1 cellular context compared by ENCODE assay signal in the genomic region with DNA sequence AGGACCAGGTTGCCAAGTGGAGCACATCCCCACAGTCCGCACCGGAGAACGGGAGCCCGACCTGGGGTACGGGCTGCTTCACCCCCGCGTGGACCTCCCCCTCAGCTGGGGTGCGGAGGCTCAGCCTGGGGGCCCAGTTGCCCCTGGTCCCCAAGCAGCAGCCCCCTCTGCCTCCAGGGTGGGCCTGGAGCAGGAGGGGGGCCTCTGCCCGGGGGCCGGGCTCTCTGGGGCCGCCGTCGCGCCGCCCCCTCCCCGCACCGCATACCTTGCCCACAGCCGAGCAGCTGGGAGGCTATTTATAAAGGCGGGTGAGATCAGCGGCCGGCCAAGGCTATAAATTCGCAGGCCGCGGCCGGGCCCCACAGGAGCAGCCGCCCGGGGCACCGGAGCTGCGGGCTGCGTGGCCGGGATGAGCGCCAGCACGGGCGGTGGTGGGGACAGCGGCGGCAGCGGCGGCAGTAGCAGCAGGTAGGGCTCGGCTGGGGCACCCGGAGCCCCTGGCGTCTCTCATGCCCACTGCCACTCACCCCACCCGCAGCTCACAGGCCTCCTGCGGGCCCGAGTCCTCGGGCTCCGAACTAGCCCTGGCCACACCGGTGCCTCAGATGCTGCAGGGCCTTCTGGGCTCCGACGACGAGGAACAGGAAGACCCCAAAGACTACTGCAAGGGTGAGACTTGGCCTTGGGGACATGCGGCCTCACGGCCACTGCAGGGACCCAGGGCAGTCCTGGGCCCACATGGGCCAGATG.
TF ChIP-seq lines count a peak whose summit lies in the region.

Gene SRPK3 (plus strand): TSS at position 364 of the 750 bp plus-strand sequence. CDS start 46 bp downstream, at position 410.

TF ChIP-seq in GM12878, 131 proteins besides CTCF, POLR2A, EP300 and RAD21:
- TF ChIP-seq ETV6 (conservative IDR thresholded peaks at IDR 0.05 in 1 of 2, IDR thresholded peaks at IDR 0.05 in 1 of 2; ENCODE audit: borderline replicate concordance in 1 of 2, low read depth in 1 of 2) (no peak), KLF5 (IDR thresholded peaks at IDR 0.05; ENCODE audit: partially characterized antibody) (no peak), ZNF217 (IDR thresholded peaks at IDR 0.05) (no peak), POLR2AphosphoS2 (IDR thresholded peaks at IDR 0.05; ENCODE audit: low read depth, low read length) (no peak), ZNF592 (IDR thresholded peaks at IDR 0.05) (no peak), TCF12 (IDR thresholded peaks at IDR 0.05; ENCODE audit: low read depth, low read length) (no peak), CREM (IDR thresholded peaks at IDR 0.05; ENCODE audit: low read depth) (no peak), ZNF384 (IDR thresholded peaks at IDR 0.05; ENCODE audit: borderline replicate concordance, low read depth, low read length) (no peak), MLLT1 (IDR thresholded peaks at IDR 0.05) (no peak), ZSCAN29 (IDR thresholded peaks at IDR 0.05) (no peak), HDAC2 (IDR thresholded peaks at IDR 0.05) (no peak), SIN3A (IDR thresholded peaks at IDR 0.05; ENCODE audit: low read depth, low read length) (no peak), NR2C2 (IDR thresholded peaks at IDR 0.05; ENCODE audit: borderline replicate concordance, control insufficient read depth, insufficient read length, low read depth) (no peak), GABPA (IDR thresholded peaks at IDR 0.05; ENCODE audit: low read depth) (no peak)
- TF ChIP-seq, protein P1, sequence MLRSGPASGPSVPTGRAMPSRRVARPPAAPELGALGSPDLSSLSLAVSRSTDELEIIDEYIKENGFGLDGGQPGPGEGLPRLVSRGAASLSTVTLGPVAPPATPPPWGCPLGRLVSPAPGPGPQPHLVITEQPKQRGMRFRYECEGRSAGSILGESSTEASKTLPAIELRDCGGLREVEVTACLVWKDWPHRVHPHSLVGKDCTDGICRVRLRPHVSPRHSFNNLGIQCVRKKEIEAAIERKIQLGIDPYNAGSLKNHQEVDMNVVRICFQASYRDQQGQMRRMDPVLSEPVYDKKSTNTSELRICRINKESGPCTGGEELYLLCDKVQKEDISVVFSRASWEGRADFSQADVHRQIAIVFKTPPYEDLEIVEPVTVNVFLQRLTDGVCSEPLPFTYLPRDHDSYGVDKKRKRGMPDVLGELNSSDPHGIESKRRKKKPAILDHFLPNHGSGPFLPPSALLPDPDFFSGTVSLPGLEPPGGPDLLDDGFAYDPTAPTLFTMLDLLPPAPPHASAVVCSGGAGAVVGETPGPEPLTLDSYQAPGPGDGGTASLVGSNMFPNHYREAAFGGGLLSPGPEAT (IDR thresholded peaks at IDR 0.05; ENCODE audit: low read depth) = no peak
- TF ChIP-seq, protein P2, sequence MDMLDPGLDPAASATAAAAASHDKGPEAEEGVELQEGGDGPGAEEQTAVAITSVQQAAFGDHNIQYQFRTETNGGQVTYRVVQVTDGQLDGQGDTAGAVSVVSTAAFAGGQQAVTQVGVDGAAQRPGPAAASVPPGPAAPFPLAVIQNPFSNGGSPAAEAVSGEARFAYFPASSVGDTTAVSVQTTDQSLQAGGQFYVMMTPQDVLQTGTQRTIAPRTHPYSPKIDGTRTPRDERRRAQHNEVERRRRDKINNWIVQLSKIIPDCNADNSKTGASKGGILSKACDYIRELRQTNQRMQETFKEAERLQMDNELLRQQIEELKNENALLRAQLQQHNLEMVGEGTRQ (IDR thresholded peaks at IDR 0.05; ENCODE audit: borderline replicate concordance, low read depth, low read length) = no peak
- TF ChIP-seq, protein P3, sequence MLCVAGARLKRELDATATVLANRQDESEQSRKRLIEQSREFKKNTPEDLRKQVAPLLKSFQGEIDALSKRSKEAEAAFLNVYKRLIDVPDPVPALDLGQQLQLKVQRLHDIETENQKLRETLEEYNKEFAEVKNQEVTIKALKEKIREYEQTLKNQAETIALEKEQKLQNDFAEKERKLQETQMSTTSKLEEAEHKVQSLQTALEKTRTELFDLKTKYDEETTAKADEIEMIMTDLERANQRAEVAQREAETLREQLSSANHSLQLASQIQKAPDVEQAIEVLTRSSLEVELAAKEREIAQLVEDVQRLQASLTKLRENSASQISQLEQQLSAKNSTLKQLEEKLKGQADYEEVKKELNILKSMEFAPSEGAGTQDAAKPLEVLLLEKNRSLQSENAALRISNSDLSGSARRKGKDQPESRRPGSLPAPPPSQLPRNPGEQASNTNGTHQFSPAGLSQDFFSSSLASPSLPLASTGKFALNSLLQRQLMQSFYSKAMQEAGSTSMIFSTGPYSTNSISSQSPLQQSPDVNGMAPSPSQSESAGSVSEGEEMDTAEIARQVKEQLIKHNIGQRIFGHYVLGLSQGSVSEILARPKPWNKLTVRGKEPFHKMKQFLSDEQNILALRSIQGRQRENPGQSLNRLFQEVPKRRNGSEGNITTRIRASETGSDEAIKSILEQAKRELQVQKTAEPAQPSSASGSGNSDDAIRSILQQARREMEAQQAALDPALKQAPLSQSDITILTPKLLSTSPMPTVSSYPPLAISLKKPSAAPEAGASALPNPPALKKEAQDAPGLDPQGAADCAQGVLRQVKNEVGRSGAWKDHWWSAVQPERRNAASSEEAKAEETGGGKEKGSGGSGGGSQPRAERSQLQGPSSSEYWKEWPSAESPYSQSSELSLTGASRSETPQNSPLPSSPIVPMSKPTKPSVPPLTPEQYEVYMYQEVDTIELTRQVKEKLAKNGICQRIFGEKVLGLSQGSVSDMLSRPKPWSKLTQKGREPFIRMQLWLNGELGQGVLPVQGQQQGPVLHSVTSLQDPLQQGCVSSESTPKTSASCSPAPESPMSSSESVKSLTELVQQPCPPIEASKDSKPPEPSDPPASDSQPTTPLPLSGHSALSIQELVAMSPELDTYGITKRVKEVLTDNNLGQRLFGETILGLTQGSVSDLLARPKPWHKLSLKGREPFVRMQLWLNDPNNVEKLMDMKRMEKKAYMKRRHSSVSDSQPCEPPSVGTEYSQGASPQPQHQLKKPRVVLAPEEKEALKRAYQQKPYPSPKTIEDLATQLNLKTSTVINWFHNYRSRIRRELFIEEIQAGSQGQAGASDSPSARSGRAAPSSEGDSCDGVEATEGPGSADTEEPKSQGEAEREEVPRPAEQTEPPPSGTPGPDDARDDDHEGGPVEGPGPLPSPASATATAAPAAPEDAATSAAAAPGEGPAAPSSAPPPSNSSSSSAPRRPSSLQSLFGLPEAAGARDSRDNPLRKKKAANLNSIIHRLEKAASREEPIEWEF (IDR thresholded peaks at IDR 0.05; ENCODE audit: insufficient replicate concordance, low read depth, low read length) = no peak
